ENCODE assay signal across 8 cellular contexts in the genomic region with DNA sequence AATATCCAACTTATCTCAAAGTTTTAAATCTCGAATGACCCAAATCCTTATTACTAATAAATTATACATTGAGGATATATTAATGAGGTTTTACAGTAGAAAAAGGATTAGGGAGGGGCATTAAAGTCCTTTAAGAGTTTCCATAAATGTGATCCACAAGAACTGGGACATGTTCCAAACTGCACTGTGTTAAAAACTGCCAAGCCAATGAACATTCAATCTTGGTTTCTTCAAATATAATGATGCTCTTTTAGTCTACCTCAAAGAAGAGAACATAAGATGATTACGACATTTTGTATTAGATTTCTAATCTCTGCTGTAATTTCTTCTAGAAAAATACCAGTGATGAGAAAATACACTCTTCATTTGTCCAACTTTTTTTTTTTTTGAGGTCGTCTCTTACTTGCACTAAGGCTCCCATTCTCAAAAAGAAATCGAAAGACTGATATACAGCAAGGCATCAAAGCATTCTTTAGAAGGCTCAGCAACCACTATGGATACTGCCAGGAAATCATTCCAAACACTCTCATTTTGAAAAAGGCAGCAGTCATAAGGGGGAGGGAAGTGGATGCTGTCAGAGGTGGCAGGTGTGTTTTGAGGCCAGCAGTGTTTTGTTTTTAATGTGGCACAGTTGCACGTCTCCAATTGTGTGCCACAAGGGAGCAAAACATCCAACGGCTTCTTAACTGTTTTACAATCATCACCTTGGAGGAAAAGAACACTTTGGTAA. TPM values are rescaled to one million over a fixed set of nuclear protein-coding genes. Genes with fewer than 3 reads are reported as not detected.
DNase-seq lines count a peak whose midpoint lies in the region; FAIRE-seq and TF ChIP-seq lines count a peak whose summit lies in the region.

No MANE protein-coding gene starts in this region.

- DNase-seq in A673 (ENCODE audit: low spot score) (no peak), H54 (ENCODE audit: insufficient read length, low spot score) (no peak), SW480 (ENCODE audit: low spot score) (peak; percentile 72), glutamatergic neuron (no peak), pons (ENCODE audit: low spot score) (no peak), GOT3 (lab: John Stamatoyannopoulos, UW) (no peak), RCC 7860 (ENCODE audit: low spot score) (no peak)

- peak overlapping the region; percentile 79 for H3K4me3 Mint-ChIP-seq in glutamatergic neuron (ENCODE audit: unreplicated experiment)

- TF ChIP-seq CTCF in A673 (conservative IDR thresholded peaks at IDR 0.05; ENCODE audit: low read depth, low read length) (no peak), glutamatergic neuron (IDR thresholded peaks at IDR 0.05; ENCODE audit: partially characterized antibody, unreplicated experiment) (no peak)

- WGBS in thymus, result 53% methylated on average over 6 of the region's 6 CpGs

- BruUV-seq in A673 (replicated peaks; lab: Mats Ljungman, UMichigan), result no TSS peak

- H3K27me3 Mint-ChIP-seq in glutamatergic neuron (ENCODE audit: unreplicated experiment), result peaks cover 3% of the 10 kb centered on the region

- intact Hi-C loops in A673 (cut with micrococcal nuclease; ENCODE audit: unreplicated experiment), result loop anchor here (5.0 kb wide), 3 partner anchors 86 to 804 kb away; partner anchors contain the start of gene APBA1

- no peaks in the 10 kb centered on the region for H3K36me3 Mint-ChIP-seq in glutamatergic neuron (ENCODE audit: unreplicated experiment)

- H3K4me3 ChIP-seq in A673 (ENCODE audit: low read depth, low read length, poor library complexity, severe bottlenecking), result peak overlapping the region; percentile 63
- H3K4me3 ChIP-seq in thymus (ENCODE audit: low read length), result peak overlapping the region; percentile 91

- CTCF ChIA-PET in A673 (lab: Charles Lee), result no interaction called here

- H3K9me3 ChIP-seq in A673 (ENCODE audit: low read depth, low read length, poor library complexity, severe bottlenecking) (no peaks in the 10 kb centered on the region), thymus (ENCODE audit: control insufficient read depth) (no peaks in the 10 kb centered on the region)

- H3K36me3 ChIP-seq in A673 (ENCODE audit: insufficient read depth, low read length, poor library complexity, severe bottlenecking), result no peaks in the 10 kb centered on the region
- H3K36me3 ChIP-seq in thymus (ENCODE audit: control insufficient read depth, insufficient read depth), result no peaks in the 10 kb centered on the region

- no peak overlapping the region for H3K27ac ChIP-seq in A673 (ENCODE audit: low read depth, low read length, poor library complexity, severe bottlenecking)
- H3K27ac ChIP-seq in thymus (ENCODE audit: low read depth), result peak overlapping the region; percentile 25

- FAIRE-seq in H54 (lab: Jason Lieb, UNC) (peak; percentile 88), RCC 7860 (lab: Jason Lieb, UNC) (no peak)

- H3K4me1 Mint-ChIP-seq in glutamatergic neuron (ENCODE audit: low read depth, unreplicated experiment), result peaks cover 15% of the 10 kb centered on the region

- POLR2A ChIA-PET in A673 (lab: Charles Lee; ENCODE audit: low non-redundant PET), result no interaction called here

- no peak for TF ChIP-seq POLR2A in H54 (IDR thresholded peaks at IDR 0.05; ENCODE audit: low read depth, low read length)

- peaks cover 12% of the 10 kb centered on the region for H3K4me1 ChIP-seq in A673 (ENCODE audit: insufficient read depth, low read length, poor library complexity, severe bottlenecking)
- peaks cover 12% of the 10 kb centered on the region for H3K4me1 ChIP-seq in thymus (ENCODE audit: control insufficient read depth, insufficient read depth, low read length)

- H3K9me3 Mint-ChIP-seq in glutamatergic neuron (ENCODE audit: unreplicated experiment), result peaks cover 6% of the 10 kb centered on the region

- H3K27me3 ChIP-seq in A673 (replicated peaks; ENCODE audit: insufficient read depth, low read depth, low read length, poor library complexity) (no peaks in the 10 kb centered on the region), thymus (ENCODE audit: control insufficient read depth, insufficient read depth) (no peaks in the 10 kb centered on the region)

- peak overlapping the region; percentile 62 for H3K27ac Mint-ChIP-seq in glutamatergic neuron (ENCODE audit: unreplicated experiment)

RNA-seq across cellular contexts. Expression of gene PTAR1, which starts 1.6 kb away (rescaled TPM):
- total RNA-seq in A673 (2021) (60.9 and 61.5 TPM in 2 replicates), glutamatergic neuron (ENCODE audit: unreplicated experiment) (49.9 TPM)
- 16.6 TPM for polyA plus RNA-seq in thymus
